22 cellular contexts compared by ENCODE assay signal in genomic region chr10:60898372-60898771, GRCh38.
"Had no signal": no experiment of that assay in that cellular context is flagged by ENCODE, and none has a peak within 500 bp of the region (broad histone marks: within the 10 kb centered on the region; RNA-seq: fewer than 3 reads in every experiment).

No MANE protein-coding gene starts in this region.

- H3K36me3 ChIP-seq: esophagus muscularis mucosa, pancreas, prostate gland, right lobe of liver had no signal

- H3K27me3 ChIP-seq: esophagus muscularis mucosa, pancreas, right lobe of liver, spleen, testis, tibial nerve had no signal

- ATAC-seq: effector memory CD8-positive, alpha-beta T cell; left cardiac atrium; mucosa of descending colon; natural killer cell treated with Interleukin-12 subunit alpha and Interleukin-12 subunit beta and Interleukin-15 and Interleukin-18, amount 100 ng/mL, for 72 hours; pancreas; right lobe of liver; stimulated activated naive B cell treated with anti-CD40 and anti-IgM and Interleukin-4, amounts not matched to agents 10 μg/mL and 1 μg/mL and 100 μg/mL, for 72 hours; stimulated activated naive CD8-positive, alpha-beta T cell treated with anti-CD3 and anti-CD28 coated beads, Interleukin-15, amount 100 ng/mL, for 72 hours had no signal

- H3K9me3 ChIP-seq: esophagus muscularis mucosa, mucosa of descending colon, pancreas, prostate gland, right lobe of liver, spleen, testis had no signal

- H3K4me3 ChIP-seq: esophagus muscularis mucosa, mucosa of descending colon, pancreas, prostate gland, right lobe of liver, spleen, testis, tibial nerve had no signal

- H3K27ac ChIP-seq: epithelial cell of prostate, esophagus muscularis mucosa, pancreas, prostate gland, right lobe of liver, spleen, tibial nerve had no signal

- DNase-seq: effector memory CD8-positive, alpha-beta T cell; foreskin fibroblast; kidney; left cardiac atrium; mucosa of descending colon; occipital lobe; pancreas; retina; right lobe of liver; spleen; stimulated activated CD4-positive, alpha-beta T cell treated with anti-CD3 and anti-CD28 coated beads, Interleukin-15, amount 100 ng/mL, for 24 hours; stimulated activated CD4-positive, alpha-beta T cell treated with anti-CD3 and anti-CD28 coated beads, Interleukin-1b, Interleukin-23, amount 100 ng/mL, for 48 hours; stimulated activated CD4-positive, alpha-beta T cell treated with anti-CD3 and anti-CD28 coated beads, Interleukin-4, amount 100 ng/mL, for 24 hours; stimulated activated naive B cell treated with anti-CD40 and anti-IgM and Interleukin-4, amounts not matched to agents 10 μg/mL and 1 μg/mL and 100 μg/mL, for 72 hours; stimulated activated naive CD8-positive, alpha-beta T cell treated with anti-CD3 and anti-CD28 coated beads, Interleukin-15, amount 100 ng/mL, for 72 hours; testis had no signal

- H3K4me1 ChIP-seq: prostate gland had no signal

- FAIRE-seq: colon, kidney, pancreas had no signal
